ENCODE assay signal across 33 cellular contexts in the genomic region with DNA sequence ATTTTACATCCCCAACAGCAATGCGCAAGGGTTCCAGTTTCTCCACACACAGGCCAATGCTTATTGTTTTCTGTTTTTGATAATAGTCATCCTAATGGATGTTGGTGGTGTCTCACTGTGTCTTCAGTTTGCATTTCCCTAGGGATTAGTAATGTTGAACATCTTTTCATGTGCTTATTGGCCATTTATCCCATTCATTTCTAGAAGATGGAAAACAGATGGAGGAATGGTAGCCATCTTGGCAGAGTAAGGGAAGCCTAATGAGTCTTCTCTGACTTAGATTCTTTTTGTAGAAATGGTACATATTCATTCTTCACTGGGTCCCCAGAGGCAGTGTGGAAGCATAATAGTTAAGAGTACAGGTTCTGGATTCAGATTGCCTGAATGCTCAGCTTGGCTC.
"Had no signal": no experiment of that assay in that cellular context is flagged by ENCODE, and none has a peak within 500 bp of the region (broad histone marks: within the 10 kb centered on the region; RNA-seq: fewer than 3 reads in every experiment).

No MANE protein-coding gene starts in this region.

- H3K27ac ChIP-seq: KMS-11 had no signal

- H3K9me3 ChIP-seq: MG63 had no signal

- H3K36me3 ChIP-seq: MG63 had no signal

- H3K9ac ChIP-seq: KMS-11 had no signal

- DNase-seq: Kasumi-1, MG63, MM.1S, MV-4-11, NCI-H1048, NCI-H1092, NCI-H1092 treated with DMSO at 0.1 percent for 48 hours, NCI-H1105, NCI-H1105 treated with DMSO at 0.1 percent for 48 hours, NCI-H1417, NCI-H1417 treated with DMSO at 0.1 percent for 48 hours, NCI-H1436, NCI-H1436 treated with DMSO at 0.1 percent for 48 hours, NCI-H146, NCI-H1694, NCI-H1694 treated with DMSO at 0.1 percent for 48 hours, NCI-H187, NCI-H187 treated with DMSO at 0.1 percent for 48 hours, NCI-H2029, NCI-H2029 treated with DMSO at 0.1 percent for 48 hours, NCI-H2081, NCI-H2081 treated with DMSO at 0.1 percent for 48 hours, NCI-H2107, NCI-H2171, NCI-H2171 treated with DMSO at 0.1 percent for 48 hours, NCI-H2227 treated with DMSO at 0.1 percent for 48 hours, NCI-H226, NCI-H345, NCI-H446, NCI-H446 treated with DMSO at 0.1 percent for 48 hours, NCI-H510A, NCI-H510A treated with DMSO at 0.1 percent for 48 hours had no signal

- H3K4me2 ChIP-seq: KMS-11 had no signal

- H3K4me3 ChIP-seq: MG63 had no signal

- H3K27me3 ChIP-seq: MG63 had no signal
